In the genomic region with DNA sequence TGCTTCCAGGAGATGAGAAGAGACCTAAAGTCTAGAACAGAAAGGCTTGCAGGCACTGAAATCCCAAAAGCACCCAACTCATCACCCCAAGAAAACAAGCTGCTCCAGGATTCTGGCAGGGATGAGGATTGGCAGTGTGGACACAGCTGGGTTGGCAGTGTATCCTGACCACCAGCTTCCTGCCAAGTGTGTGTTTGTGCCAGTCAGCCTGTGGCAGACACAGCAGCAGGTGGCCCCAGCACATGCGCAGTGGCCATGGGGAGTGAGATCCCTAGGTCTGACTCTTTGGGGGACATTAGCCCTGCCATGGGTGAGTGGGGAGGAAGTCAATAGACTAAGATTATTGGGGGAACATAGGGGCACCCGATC, we compare ENCODE assay signal across 8 cellular contexts.
A peak's percentile ranks its signal among the peaks of the same experiment; 100 is the strongest.
DNase-seq lines count a peak whose midpoint lies in the region; ATAC-seq lines count a peak whose summit lies in the region.

No MANE protein-coding gene starts in this region.

- ATAC-seq in GM18502 (IDR thresholded peaks at IDR 0.05; ENCODE audit: poor library complexity, unreplicated experiment) (no peak), GM21576 (IDR thresholded peaks at IDR 0.05; ENCODE audit: unreplicated experiment) (no peak)

- peak; percentile 56 for DNase-seq in DMS53 treated with DMSO at 0.1 percent for 48 hours (lab: John Stamatoyannopoulos, UW; ENCODE audit: unreplicated experiment)
- DNase-seq in NCI-H2196 (lab: John Stamatoyannopoulos, UW; ENCODE audit: unreplicated experiment): peak; percentile 88
- DNase-seq in nucleus accumbens (lab: John Stamatoyannopoulos, UW): peak in 53 of 56 donors; percentile 19 to 85 (median 70)
- DNase-seq in COLO829 (ENCODE audit: low spot score): no peak
- no peak for DNase-seq in GOT3 (lab: John Stamatoyannopoulos, UW)

- peak overlapping the region; percentile 94 for H3K27ac ChIP-seq in cingulate gyrus (ENCODE audit: low read depth, low read length)

Comparison
In these comparisons a context has a peak if more than half of its experiments do, and no peak if none do; other contexts are left out.
1. DNase-seq: peak in DMS53 treated with DMSO at 0.1 percent for 48 hours (single experiment), NCI-H2196 (single experiment) and nucleus accumbens (53 of 56); none in COLO829 (single experiment) and GOT3 (single experiment).